21 cellular contexts compared by ENCODE assay signal in the genomic region with DNA sequence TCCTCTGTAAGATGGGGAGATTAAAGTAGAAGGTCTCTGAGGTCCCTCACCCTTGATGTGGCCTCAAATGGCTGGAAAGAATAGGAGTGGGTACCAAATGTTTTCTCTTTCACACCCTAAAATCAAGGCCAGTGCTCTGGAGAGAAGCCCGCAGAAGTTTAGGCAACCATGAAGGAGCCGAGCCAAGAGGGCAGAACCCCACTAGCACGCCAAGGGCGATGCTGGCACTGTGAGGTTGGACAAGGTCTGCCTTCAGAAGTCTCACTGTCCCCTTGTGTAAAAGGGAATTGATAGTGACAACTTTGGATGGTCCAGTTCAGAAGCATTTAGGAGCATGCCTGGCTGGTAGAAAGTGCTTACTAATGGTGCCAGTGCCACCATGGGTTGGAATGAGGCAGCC. TPM values are rescaled to one million over a fixed set of nuclear protein-coding genes. Genes with fewer than 3 reads are reported as not detected.
DNase-seq lines count a peak whose midpoint lies in the region; ATAC-seq, FAIRE-seq and TF ChIP-seq lines count a peak whose summit lies in the region.
"Had no signal": no experiment of that assay in that cellular context is flagged by ENCODE, and none has a peak within 500 bp of the region (broad histone marks: within the 10 kb centered on the region; RNA-seq: fewer than 3 reads in every experiment).

No MANE protein-coding gene starts in this region.

- no peak overlapping the region for H3K4me3 Mint-ChIP-seq in activated CD4-positive, alpha-beta T cell treated with anti-CD3 and anti-CD28 coated beads, Interleukin-2, amount 10 ng/mL, durations not matched to agents 7 days and 5 days
- H3K4me3 Mint-ChIP-seq in activated CD4-positive, alpha-beta T cell treated with anti-CD3 and anti-CD28 coated beads for 36 hours: no peak overlapping the region

- POLR2A ChIA-PET in activated CD4-positive, alpha-beta T cell treated with anti-CD3 and anti-CD28 coated beads, Interleukin-2, amount 10 ng/mL, durations not matched to agents 7 days and 5 days (lab: Charles Lee): no interaction called here
- POLR2A ChIA-PET in activated CD4-positive, alpha-beta T cell treated with anti-CD3 and anti-CD28 coated beads for 36 hours (lab: Charles Lee): no interaction called here

- H3K4me1 ChIP-seq in right cardiac atrium (ENCODE audit: control insufficient read depth, insufficient read depth, low read length) (no peaks in the 10 kb centered on the region), kidney (ENCODE audit: control insufficient read depth in 1 of 2, insufficient read depth in 1 of 2, low read depth in 1 of 2, low read length in 2 of 2) (no peaks in the 10 kb centered on the region)
- H3K4me1 ChIP-seq: A549, BLaER1, HAP-1 had no signal

- no peak for FAIRE-seq in kidney (lab: Jason Lieb, UNC)
- FAIRE-seq: A549, G401.6, GM12891, GM19239 had no signal

- no peak for TF ChIP-seq CTCF in kidney (IDR thresholded peaks at IDR 0.05; ENCODE audit: borderline replicate concordance, extremely low read depth, insufficient read depth)

- H3K27me3 ChIP-seq in right cardiac atrium (ENCODE audit: control insufficient read depth, insufficient read depth): no peaks in the 10 kb centered on the region
- H3K27me3 ChIP-seq: BLaER1 had no signal

- H3K27ac Mint-ChIP-seq in activated CD4-positive, alpha-beta T cell treated with anti-CD3 and anti-CD28 coated beads, Interleukin-2, amount 10 ng/mL, durations not matched to agents 7 days and 5 days: peak overlapping the region; percentile 71
- no peak overlapping the region for H3K27ac Mint-ChIP-seq in activated CD4-positive, alpha-beta T cell treated with anti-CD3 and anti-CD28 coated beads for 36 hours

- no peaks in the 10 kb centered on the region for H3K9me3 ChIP-seq in right cardiac atrium (ENCODE audit: control insufficient read depth, low read length)
- no peaks in the 10 kb centered on the region for H3K9me3 ChIP-seq in kidney (ENCODE audit: control insufficient read depth in 1 of 2, low read length in 2 of 2)
- H3K9me3 ChIP-seq: A549, BLaER1, HAP-1 had no signal

- H3K9me3 Mint-ChIP-seq in activated CD4-positive, alpha-beta T cell treated with anti-CD3 and anti-CD28 coated beads, Interleukin-2, amount 10 ng/mL, durations not matched to agents 7 days and 5 days: no peaks in the 10 kb centered on the region
- no peaks in the 10 kb centered on the region for H3K9me3 Mint-ChIP-seq in activated CD4-positive, alpha-beta T cell treated with anti-CD3 and anti-CD28 coated beads for 36 hours (ENCODE audit: low read depth)
- H3K9me3 Mint-ChIP-seq: CD8-positive, alpha-beta memory T cell had no signal

- intact Hi-C loops in activated CD4-positive, alpha-beta T cell treated with anti-CD3 and anti-CD28 coated beads for 36 hours (cut with DNase I, micrococcal nuclease): no loop called here
- intact Hi-C loops in Right ventricle myocardium inferior (cut with DNase I): no loop called here
- intact Hi-C loops in right cardiac atrium (cut with DNase I): no loop called here
- intact Hi-C loops in kidney (cut with DNase I): no loop called here

- CTCF ChIA-PET in activated CD4-positive, alpha-beta T cell treated with anti-CD3 and anti-CD28 coated beads, Interleukin-2, amount 10 ng/mL, durations not matched to agents 7 days and 5 days (lab: Charles Lee): interaction anchor here (3.2 kb wide), 1 partner anchor 8 kb away, joined by 10 read pairs; no protein-coding TSS in a partner anchor
- CTCF ChIA-PET in activated CD4-positive, alpha-beta T cell treated with anti-CD3 and anti-CD28 coated beads for 36 hours (lab: Charles Lee): no interaction called here

- H3K9ac ChIP-seq in kidney (ENCODE audit: low read length in 2 of 2): no peak overlapping the region
- H3K9ac ChIP-seq: BLaER1, GM23248 had no signal

- peaks cover 9% of the 10 kb centered on the region for H3K27me3 Mint-ChIP-seq in activated CD4-positive, alpha-beta T cell treated with anti-CD3 and anti-CD28 coated beads, Interleukin-2, amount 10 ng/mL, durations not matched to agents 7 days and 5 days
- peaks cover 4% of the 10 kb centered on the region for H3K27me3 Mint-ChIP-seq in activated CD4-positive, alpha-beta T cell treated with anti-CD3 and anti-CD28 coated beads for 36 hours

- no peaks in the 10 kb centered on the region for H3K36me3 Mint-ChIP-seq in activated CD4-positive, alpha-beta T cell treated with anti-CD3 and anti-CD28 coated beads, Interleukin-2, amount 10 ng/mL, durations not matched to agents 7 days and 5 days (ENCODE audit: low read depth)
- H3K36me3 Mint-ChIP-seq in activated CD4-positive, alpha-beta T cell treated with anti-CD3 and anti-CD28 coated beads for 36 hours (ENCODE audit: low read depth): no peaks in the 10 kb centered on the region
- H3K36me3 Mint-ChIP-seq: CD8-positive, alpha-beta memory T cell had no signal

- no peak overlapping the region for H3K27ac ChIP-seq in right cardiac atrium (ENCODE audit: low read length)
- no peak overlapping the region for H3K27ac ChIP-seq in kidney (ENCODE audit: low read depth in 2 of 2, low read length in 2 of 2)
- H3K27ac ChIP-seq in caudate nucleus (ENCODE audit: low read depth, low read length): no peak overlapping the region
- H3K27ac ChIP-seq: 22Rv1, A549, BLaER1, GM23248 had no signal

- ATAC-seq in activated CD4-positive, alpha-beta T cell treated with anti-CD3 and anti-CD28 coated beads for 36 hours: no peak
- no peak for ATAC-seq in Right ventricle myocardium inferior
- ATAC-seq in right cardiac atrium: no peak
- ATAC-seq: A549 had no signal

- H3K4me3 ChIP-seq in right cardiac atrium (ENCODE audit: low read length): no peak overlapping the region
- no peak overlapping the region for H3K4me3 ChIP-seq in kidney (ENCODE audit: low read length in 2 of 2)
- H3K4me3 ChIP-seq: A549, BLaER1, GM23248, HAP-1 had no signal

- no peaks in the 10 kb centered on the region for H3K36me3 ChIP-seq in kidney (ENCODE audit: control insufficient read depth in 1 of 2, insufficient read depth in 2 of 2, low read length in 2 of 2)
- H3K36me3 ChIP-seq: BLaER1, HAP-1 had no signal

- WGBS in right cardiac atrium: 99% methylated on average over 4 of the region's 4 CpGs

- peaks cover 8% of the 10 kb centered on the region for H3K4me1 Mint-ChIP-seq in activated CD4-positive, alpha-beta T cell treated with anti-CD3 and anti-CD28 coated beads, Interleukin-2, amount 10 ng/mL, durations not matched to agents 7 days and 5 days
- peaks cover 3% of the 10 kb centered on the region for H3K4me1 Mint-ChIP-seq in activated CD4-positive, alpha-beta T cell treated with anti-CD3 and anti-CD28 coated beads for 36 hours

- no peak for DNase-seq in activated CD4-positive, alpha-beta T cell treated with anti-CD3 and anti-CD28 coated beads, Interleukin-2, amount 10 ng/mL, durations not matched to agents 7 days and 5 days
- DNase-seq in activated CD4-positive, alpha-beta T cell treated with anti-CD3 and anti-CD28 coated beads for 36 hours: no peak
- DNase-seq in Right ventricle myocardium inferior (ENCODE audit: missing footprints) (peak; percentile 37), right cardiac atrium (no peak), kidney (peak; percentile 26), caudate nucleus (lab: John Stamatoyannopoulos, UW) (no peak), NCI-H510A treated with DMSO at 0.1 percent for 48 hours (lab: John Stamatoyannopoulos, UW) (no peak), amniotic stem cell (lab: John Stamatoyannopoulos, UW) (no peak)
- DNase-seq: CD8-positive, alpha-beta memory T cell; COR-L47; DMS 273 treated with DMSO at 0.1 percent for 48 hours; GM23248 had no signal

RNA-seq across cellular contexts. Expression of gene OTOF, which starts 16.3 kb away (rescaled TPM):
- 10 to 100 TPM; 11.7 to 12.3 TPM for total RNA-seq in activated CD4-positive, alpha-beta T cell treated with anti-CD3 and anti-CD28 coated beads, Interleukin-2, amount 10 ng/mL, durations not matched to agents 7 days and 5 days
- 1 to 10 TPM; 1.9 to 2.3 TPM for total RNA-seq in activated CD4-positive, alpha-beta T cell treated with anti-CD3 and anti-CD28 coated beads for 36 hours
- total RNA-seq in Right ventricle myocardium inferior: 0.08 TPM
- total RNA-seq in right cardiac atrium: under 1 TPM in 2 of 4 donors, not detected in 2; 0.15 to 0.25 TPM
- 0.25 TPM for polyA plus RNA-seq in right cardiac atrium
- total RNA-seq in kidney: 0.16 TPM
- not detected for polyA plus RNA-seq in kidney (ENCODE audit: insufficient read depth, low read depth, low replicate concordance)
- total RNA-seq: H4, HT-29 had no signal

Comparison
In these comparisons a context has a peak if more than half of its experiments do, and no peak if none do; other contexts are left out.
1. DNase-seq: peak in Right ventricle myocardium inferior (single experiment) and kidney (single experiment); none in activated CD4-positive, alpha-beta T cell treated with anti-CD3 and anti-CD28 coated beads, Interleukin-2, amount 10 ng/mL, durations not matched to agents 7 days and 5 days (single experiment), activated CD4-positive, alpha-beta T cell treated with anti-CD3 and anti-CD28 coated beads for 36 hours (single experiment), right cardiac atrium (0 of 3), caudate nucleus (0 of 61), NCI-H510A treated with DMSO at 0.1 percent for 48 hours (single experiment) and amniotic stem cell (single experiment).